Comparison of ENCODE assay signal across 9 cellular contexts in the genomic region with DNA sequence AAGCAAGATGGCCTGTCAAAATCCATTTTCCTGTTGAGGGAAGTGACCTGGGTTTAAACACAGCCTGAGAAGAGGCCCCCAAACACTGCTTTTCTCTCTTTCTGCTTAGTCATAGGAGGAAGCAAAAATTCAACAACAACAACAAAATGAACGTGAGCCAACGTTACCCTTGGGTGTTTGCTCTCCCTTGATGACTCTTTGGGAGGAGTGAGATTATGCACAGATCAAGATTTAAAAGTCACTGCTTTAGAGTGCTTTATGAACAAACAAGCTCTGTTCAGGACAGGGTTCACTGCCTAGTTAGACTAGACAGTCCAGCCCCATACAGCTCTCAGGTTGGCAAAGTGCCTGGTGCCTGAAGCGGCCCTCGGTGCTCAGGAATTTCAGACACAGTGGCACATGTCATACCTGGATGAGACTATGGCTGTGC. TPM values are rescaled to one million over a fixed set of nuclear protein-coding genes. Genes with fewer than 3 reads are reported as not detected.
DNase-seq lines count a peak whose midpoint lies in the region; ATAC-seq, FAIRE-seq and TF ChIP-seq lines count a peak whose summit lies in the region.
"Had no signal": no experiment of that assay in that cellular context is flagged by ENCODE, and none has a peak within 500 bp of the region (broad histone marks: within the 10 kb centered on the region; RNA-seq: fewer than 3 reads in every experiment).

No MANE protein-coding gene starts in this region.

- no peak overlapping the region for H3K4me3 Mint-ChIP-seq in T-cell

- CTCF ChIA-PET in T-cell (lab: Charles Lee), result no interaction called here

- H3K4me3 ChIP-seq in pancreas, result no peak overlapping the region
- H3K4me3 ChIP-seq: gastroesophageal sphincter, HAP-1 had no signal

- peaks cover 0 to 13% (median 6%) of the 10 kb centered on the region in 3 donors for H3K36me3 ChIP-seq in pancreas

- peaks cover 40% of the 10 kb centered on the region for H3K36me3 Mint-ChIP-seq in T-cell

- H3K4me1 ChIP-seq in pancreas, result peaks cover 0 to 9% (median 0%) of the 10 kb centered on the region in 3 donors
- H3K4me1 ChIP-seq: gastroesophageal sphincter, HAP-1 had no signal

- no peaks in the 10 kb centered on the region for H3K9me3 ChIP-seq in pancreas
- H3K9me3 ChIP-seq: gastroesophageal sphincter, HAP-1 had no signal

- peaks cover 0 to 4% (median 4%) of the 10 kb centered on the region in 3 donors for H3K4me1 Mint-ChIP-seq in T-cell

- H3K9me3 Mint-ChIP-seq in T-cell, result no peaks in the 10 kb centered on the region

- H3K27me3 ChIP-seq in pancreas, result no peaks in the 10 kb centered on the region
- H3K27me3 ChIP-seq: gastroesophageal sphincter had no signal

- FAIRE-seq in pancreas (lab: Jason Lieb, UNC), result no peak

- DNase-seq in HT-29 (ENCODE audit: low spot score), result peak; percentile 93
- DNase-seq in T-cell, result no peak
- DNase-seq in erythroblast (lab: John Stamatoyannopoulos, UW), result peak; percentile 41 to 69
- peak in 3 of 6 donors; percentile 13 to 44 (median 29) for DNase-seq in pancreas
- no peak for DNase-seq in mesenteric fat pad (ENCODE audit: low spot score)

- intact Hi-C loops in pancreas (cut with DNase I), result no loop called here

- POLR2A ChIA-PET in T-cell (lab: Charles Lee), result interaction anchor here in 1 of 2 donors (0.6 kb wide), 1 partner anchor 1183 kb away, joined by 5 read pairs; no protein-coding TSS in a partner anchor

- ATAC-seq in T-cell (replicated peaks in 1 of 4) (no peak), pancreas (peak in 3 of 4 donors; percentile 56 to 63 (median 62)), GM18520 (IDR thresholded peaks at IDR 0.05; ENCODE audit: unreplicated experiment) (no peak), HG03045 (IDR thresholded peaks at IDR 0.05; ENCODE audit: unreplicated experiment) (no peak)
- ATAC-seq: gastroesophageal sphincter had no signal

- peak overlapping the region in 2 of 4 donors; percentile 59 to 60 for H3K27ac ChIP-seq in pancreas
- H3K27ac ChIP-seq: gastroesophageal sphincter had no signal

- peak overlapping the region; percentile 64 to 74 for H3K27ac Mint-ChIP-seq in T-cell

- no peak for TF ChIP-seq CTCF in pancreas (IDR thresholded peaks at IDR 0.05)

- H3K27me3 Mint-ChIP-seq in T-cell, result no peaks in the 10 kb centered on the region

- 42 to 57% methylated on average over 4 of the region's 4 CpGs for WGBS in pancreas, 2 donors

- no peak for TF ChIP-seq POLR2A in erythroblast (IDR thresholded peaks at IDR 0.05; ENCODE audit: low read length)

RNA-seq across cellular contexts. Expression of gene DENND11, which starts 38.9 kb away (rescaled TPM):
- total RNA-seq in HT-29 (2014; rRNA removed; shearing (Covaris generic)), result 19.6 and 20.4 TPM in 2 replicates
- total RNA-seq in T-cell (10 to 100 TPM; 46.7 to 55.7 (median 54.8) TPM), pancreas (10 to 100 TPM; 15.0 to 24.3 (median 18.4) TPM), mesenteric fat pad (18.2 TPM)
- 10 to 100 TPM in 1 of 2 donors, 1 to 10 TPM in 1; 5.1 to 10.9 TPM for polyA plus RNA-seq in pancreas

RNA-seq across cellular contexts. Expression of gene WEE2, which starts 45.1 kb away (rescaled TPM):
- total RNA-seq in HT-29 (2014; rRNA removed; shearing (Covaris generic)), result 0.03 TPM in 1 of 2 replicates, not detected in the other
- not detected for total RNA-seq in T-cell
- total RNA-seq in pancreas, result under 1 TPM in 2 of 6 donors, not detected in 4; 0.12 to 0.19 TPM
- under 1 TPM in 1 of 2 donors, not detected in 1; 0.02 TPM for polyA plus RNA-seq in pancreas
- not detected for total RNA-seq in mesenteric fat pad
- total RNA-seq: gastroesophageal sphincter had no signal

Comparison
In these comparisons a context has a peak if more than half of its experiments do, and no peak if none do; other contexts are left out.
1. DNase-seq: peak in HT-29 (single experiment) and erythroblast (2 of 2); none in T-cell (0 of 34) and mesenteric fat pad (single experiment).
2. ATAC-seq: peak in pancreas (3 of 4); none in T-cell (0 of 4), GM18520 (single experiment) and HG03045 (single experiment).